8 cellular contexts compared by ENCODE assay signal in the genomic region with DNA sequence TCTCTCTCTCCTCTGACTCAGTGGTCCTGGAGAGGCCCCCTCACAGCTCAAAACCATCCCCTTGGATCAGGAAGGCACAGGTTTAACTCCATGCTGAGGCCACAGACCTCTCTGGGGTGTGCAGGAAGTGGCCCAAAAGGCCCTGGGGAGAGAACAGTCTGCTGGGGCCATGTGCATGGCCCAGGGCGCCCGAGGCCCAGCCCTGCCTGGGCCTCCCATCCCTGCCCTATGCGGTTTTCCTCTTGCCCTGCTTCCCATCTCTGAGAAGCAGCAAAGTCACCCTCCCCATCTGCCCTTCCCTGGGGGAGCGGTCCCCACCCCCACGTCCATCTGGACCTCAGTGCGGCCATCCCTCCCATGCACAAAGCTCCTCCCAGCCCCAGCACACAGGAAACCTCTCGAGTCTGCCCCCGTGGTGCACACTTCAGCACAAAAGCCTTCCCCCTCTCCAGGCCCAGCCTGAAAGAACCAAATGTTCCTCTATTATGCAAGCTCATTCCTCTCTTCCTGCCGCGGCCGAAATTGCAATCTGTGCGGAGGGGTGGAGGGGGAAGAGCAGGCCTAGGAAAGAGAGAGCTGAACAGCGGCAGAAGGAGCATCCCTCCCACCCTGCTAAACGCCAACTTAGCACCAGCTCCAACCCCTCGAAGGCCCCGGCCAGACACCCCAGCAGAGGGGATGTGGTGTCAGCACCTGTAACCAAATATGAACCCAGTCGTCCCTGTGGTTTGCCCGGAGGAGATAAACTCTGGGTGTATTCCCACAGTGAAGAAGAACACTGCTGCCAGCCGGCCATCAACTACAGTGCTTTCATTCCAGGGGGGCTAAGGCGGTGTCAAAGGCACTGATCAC.
DNase-seq lines count a peak whose midpoint lies in the region; ATAC-seq lines count a peak whose summit lies in the region.

No MANE protein-coding gene starts in this region.

- peaks cover 32% of the 10 kb centered on the region for H3K27me3 Mint-ChIP-seq in activated CD8-positive, alpha-beta T cell treated with anti-CD3 and anti-CD28 coated beads, Interleukin-2, amount 10 ng/mL, durations not matched to agents 7 days and 5 days (ENCODE audit: low read depth)
- H3K27me3 Mint-ChIP-seq in activated CD4-positive, alpha-beta memory T cell treated with anti-CD3 and anti-CD28 coated beads, Interleukin-2, amount 10 ng/mL, durations not matched to agents 7 days and 5 days, result peaks cover 38% of the 10 kb centered on the region

- intact Hi-C loops in left ventricle myocardium superior (cut with micrococcal nuclease), result no loop called here

- peaks cover 3% of the 10 kb centered on the region for H3K9me3 Mint-ChIP-seq in activated CD8-positive, alpha-beta T cell treated with anti-CD3 and anti-CD28 coated beads, Interleukin-2, amount 10 ng/mL, durations not matched to agents 7 days and 5 days (ENCODE audit: insufficient read depth)
- H3K9me3 Mint-ChIP-seq in activated CD4-positive, alpha-beta memory T cell treated with anti-CD3 and anti-CD28 coated beads, Interleukin-2, amount 10 ng/mL, durations not matched to agents 7 days and 5 days, result peaks cover 9% of the 10 kb centered on the region

- H3K36me3 Mint-ChIP-seq in activated CD8-positive, alpha-beta T cell treated with anti-CD3 and anti-CD28 coated beads, Interleukin-2, amount 10 ng/mL, durations not matched to agents 7 days and 5 days (ENCODE audit: low read depth), result peaks cover 2% of the 10 kb centered on the region
- H3K36me3 Mint-ChIP-seq in activated CD4-positive, alpha-beta memory T cell treated with anti-CD3 and anti-CD28 coated beads, Interleukin-2, amount 10 ng/mL, durations not matched to agents 7 days and 5 days (ENCODE audit: low read depth), result no peaks in the 10 kb centered on the region

- ATAC-seq in activated CD8-positive, alpha-beta T cell treated with anti-CD3 and anti-CD28 coated beads, Interleukin-2, amount 10 ng/mL, durations not matched to agents 7 days and 5 days, result peak; percentile 68
- ATAC-seq in left ventricle myocardium superior, result peak; percentile 95
- ATAC-seq in HG03565 (IDR thresholded peaks at IDR 0.05; ENCODE audit: unreplicated experiment), result no peak
- no peak for ATAC-seq in GM21529 (IDR thresholded peaks at IDR 0.05; ENCODE audit: unreplicated experiment)

- POLR2A ChIA-PET in activated CD8-positive, alpha-beta T cell treated with anti-CD3 and anti-CD28 coated beads, Interleukin-2, amount 10 ng/mL, durations not matched to agents 7 days and 5 days (lab: Charles Lee), result no interaction called here
- POLR2A ChIA-PET in activated CD4-positive, alpha-beta memory T cell treated with anti-CD3 and anti-CD28 coated beads, Interleukin-2, amount 10 ng/mL, durations not matched to agents 7 days and 5 days (lab: Charles Lee), result no interaction called here

- H3K4me1 Mint-ChIP-seq in activated CD8-positive, alpha-beta T cell treated with anti-CD3 and anti-CD28 coated beads, Interleukin-2, amount 10 ng/mL, durations not matched to agents 7 days and 5 days (ENCODE audit: low read depth), result peaks cover 33% of the 10 kb centered on the region
- peaks cover 5% of the 10 kb centered on the region for H3K4me1 Mint-ChIP-seq in activated CD4-positive, alpha-beta memory T cell treated with anti-CD3 and anti-CD28 coated beads, Interleukin-2, amount 10 ng/mL, durations not matched to agents 7 days and 5 days

- H3K4me3 Mint-ChIP-seq in activated CD8-positive, alpha-beta T cell treated with anti-CD3 and anti-CD28 coated beads, Interleukin-2, amount 10 ng/mL, durations not matched to agents 7 days and 5 days, result peak overlapping the region; percentile 37
- no peak overlapping the region for H3K4me3 Mint-ChIP-seq in activated CD4-positive, alpha-beta memory T cell treated with anti-CD3 and anti-CD28 coated beads, Interleukin-2, amount 10 ng/mL, durations not matched to agents 7 days and 5 days

- CTCF ChIA-PET in activated CD8-positive, alpha-beta T cell treated with anti-CD3 and anti-CD28 coated beads, Interleukin-2, amount 10 ng/mL, durations not matched to agents 7 days and 5 days (lab: Charles Lee), result interaction anchor here (1.8 to 2.0 kb wide), 2 partner anchors 12 to 16 kb away, joined by 6 read pairs; no protein-coding TSS in a partner anchor
- CTCF ChIA-PET in activated CD4-positive, alpha-beta memory T cell treated with anti-CD3 and anti-CD28 coated beads, Interleukin-2, amount 10 ng/mL, durations not matched to agents 7 days and 5 days (lab: Charles Lee), result interaction anchor here (1.1 to 1.5 kb wide), 2 partner anchors 9 to 17 kb away, joined by 3 to 5 read pairs; no protein-coding TSS in a partner anchor

- H3K27ac Mint-ChIP-seq in activated CD8-positive, alpha-beta T cell treated with anti-CD3 and anti-CD28 coated beads, Interleukin-2, amount 10 ng/mL, durations not matched to agents 7 days and 5 days, result peak overlapping the region; percentile 57
- no peak overlapping the region for H3K27ac Mint-ChIP-seq in activated CD4-positive, alpha-beta memory T cell treated with anti-CD3 and anti-CD28 coated beads, Interleukin-2, amount 10 ng/mL, durations not matched to agents 7 days and 5 days

- DNase-seq in GF-D8 (lab: John Stamatoyannopoulos, UW) (peak; percentile 96), NCI-H1694 (lab: John Stamatoyannopoulos, UW) (peak; percentile 94), left ventricle myocardium superior (peak; percentile 91), retina (peak; percentile 77)
- DNase-seq in activated CD8-positive, alpha-beta T cell treated with anti-CD3 and anti-CD28 coated beads, Interleukin-2, amount 10 ng/mL, durations not matched to agents 7 days and 5 days, result peak; percentile 67
- no peak for DNase-seq in activated CD4-positive, alpha-beta memory T cell treated with anti-CD3 and anti-CD28 coated beads, Interleukin-2, amount 10 ng/mL, durations not matched to agents 7 days and 5 days

Comparison
In these comparisons a context has a peak if more than half of its experiments do, and no peak if none do; other contexts are left out.
1. ATAC-seq: peak in activated CD8-positive, alpha-beta T cell treated with anti-CD3 and anti-CD28 coated beads, Interleukin-2, amount 10 ng/mL, durations not matched to agents 7 days and 5 days (single experiment) and left ventricle myocardium superior (single experiment); none in HG03565 (single experiment) and GM21529 (single experiment).